ENCODE assay signal across 1 cellular context in the genomic region with DNA sequence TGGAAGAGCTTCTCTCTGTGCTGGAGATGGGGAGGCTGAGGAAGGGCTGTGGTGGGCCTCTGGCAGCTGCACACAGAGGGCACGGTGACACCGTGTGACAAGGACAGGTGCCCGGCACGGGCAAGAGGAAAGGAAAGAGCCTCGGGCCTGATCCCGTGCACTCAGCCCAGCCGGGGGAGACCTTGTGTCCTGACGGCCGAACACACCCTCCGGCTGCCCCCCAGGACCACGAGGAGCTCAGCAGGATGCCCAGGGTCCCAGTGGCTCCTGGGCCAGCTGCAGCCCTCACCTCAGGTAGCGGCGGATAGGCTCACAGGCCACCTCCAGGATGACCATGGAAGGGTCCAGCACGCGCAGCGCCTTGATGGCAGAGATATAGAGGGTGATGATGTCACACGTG.
TF ChIP-seq lines count a peak whose summit lies in the region.

No MANE protein-coding gene starts in this region.

TF ChIP-seq in K562, 482 proteins besides CTCF, POLR2A, EP300 and RAD21:
- peak; percentile 25 for TF ChIP-seq HMGN3 (IDR thresholded peaks at IDR 0.05; ENCODE audit: borderline replicate concordance, extremely low read depth, insufficient read length, low read depth, low read length)
- TF ChIP-seq RBM17 (IDR thresholded peaks at IDR 0.05; ENCODE audit: borderline replicate concordance, low read depth, low read length) = no peak
- TF ChIP-seq, protein P1, sequence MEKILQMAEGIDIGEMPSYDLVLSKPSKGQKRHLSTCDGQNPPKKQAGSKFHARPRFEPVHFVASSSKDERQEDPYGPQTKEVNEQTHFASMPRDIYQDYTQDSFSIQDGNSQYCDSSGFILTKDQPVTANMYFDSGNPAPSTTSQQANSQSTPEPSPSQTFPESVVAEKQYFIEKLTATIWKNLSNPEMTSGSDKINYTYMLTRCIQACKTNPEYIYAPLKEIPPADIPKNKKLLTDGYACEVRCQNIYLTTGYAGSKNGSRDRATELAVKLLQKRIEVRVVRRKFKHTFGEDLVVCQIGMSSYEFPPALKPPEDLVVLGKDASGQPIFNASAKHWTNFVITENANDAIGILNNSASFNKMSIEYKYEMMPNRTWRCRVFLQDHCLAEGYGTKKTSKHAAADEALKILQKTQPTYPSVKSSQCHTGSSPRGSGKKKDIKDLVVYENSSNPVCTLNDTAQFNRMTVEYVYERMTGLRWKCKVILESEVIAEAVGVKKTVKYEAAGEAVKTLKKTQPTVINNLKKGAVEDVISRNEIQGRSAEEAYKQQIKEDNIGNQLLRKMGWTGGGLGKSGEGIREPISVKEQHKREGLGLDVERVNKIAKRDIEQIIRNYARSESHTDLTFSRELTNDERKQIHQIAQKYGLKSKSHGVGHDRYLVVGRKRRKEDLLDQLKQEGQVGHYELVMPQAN (IDR thresholded peaks at IDR 0.05; ENCODE audit: borderline replicate concordance) = no peak
- no peak for TF ChIP-seq FOXK2 (conservative IDR thresholded peaks at IDR 0.05 in 1 of 2, IDR thresholded peaks at IDR 0.05 in 1 of 2; ENCODE audit: low read depth in 2 of 2)
- TF ChIP-seq, protein P2, sequence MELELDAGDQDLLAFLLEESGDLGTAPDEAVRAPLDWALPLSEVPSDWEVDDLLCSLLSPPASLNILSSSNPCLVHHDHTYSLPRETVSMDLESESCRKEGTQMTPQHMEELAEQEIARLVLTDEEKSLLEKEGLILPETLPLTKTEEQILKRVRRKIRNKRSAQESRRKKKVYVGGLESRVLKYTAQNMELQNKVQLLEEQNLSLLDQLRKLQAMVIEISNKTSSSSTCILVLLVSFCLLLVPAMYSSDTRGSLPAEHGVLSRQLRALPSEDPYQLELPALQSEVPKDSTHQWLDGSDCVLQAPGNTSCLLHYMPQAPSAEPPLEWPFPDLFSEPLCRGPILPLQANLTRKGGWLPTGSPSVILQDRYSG (tag; conservative IDR thresholded peaks at IDR 0.05; ENCODE audit: low read depth) = no peak
- TF ChIP-seq RBFOX2 (IDR thresholded peaks at IDR 0.05; ENCODE audit: low read depth, low read length) = 0 out of 2 replicates have a peak, but pooled peaks have one; percentile 8
- TF ChIP-seq TBL1XR1 (IDR thresholded peaks at IDR 0.05; ENCODE audit: low read length in 2 of 2) = no peak
- TF ChIP-seq, protein P3, sequence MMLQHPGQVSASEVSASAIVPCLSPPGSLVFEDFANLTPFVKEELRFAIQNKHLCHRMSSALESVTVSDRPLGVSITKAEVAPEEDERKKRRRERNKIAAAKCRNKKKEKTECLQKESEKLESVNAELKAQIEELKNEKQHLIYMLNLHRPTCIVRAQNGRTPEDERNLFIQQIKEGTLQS (IDR thresholded peaks at IDR 0.05) = 0 out of 2 replicates have a peak, but pooled peaks have one; percentile 13
- TF ChIP-seq, protein P3 (CRISPR knock-in tag; conservative IDR thresholded peaks at IDR 0.05) = no peak
- no peak for TF ChIP-seq KLF1 (tag; IDR thresholded peaks at IDR 0.05)
- TF ChIP-seq, protein P4, sequence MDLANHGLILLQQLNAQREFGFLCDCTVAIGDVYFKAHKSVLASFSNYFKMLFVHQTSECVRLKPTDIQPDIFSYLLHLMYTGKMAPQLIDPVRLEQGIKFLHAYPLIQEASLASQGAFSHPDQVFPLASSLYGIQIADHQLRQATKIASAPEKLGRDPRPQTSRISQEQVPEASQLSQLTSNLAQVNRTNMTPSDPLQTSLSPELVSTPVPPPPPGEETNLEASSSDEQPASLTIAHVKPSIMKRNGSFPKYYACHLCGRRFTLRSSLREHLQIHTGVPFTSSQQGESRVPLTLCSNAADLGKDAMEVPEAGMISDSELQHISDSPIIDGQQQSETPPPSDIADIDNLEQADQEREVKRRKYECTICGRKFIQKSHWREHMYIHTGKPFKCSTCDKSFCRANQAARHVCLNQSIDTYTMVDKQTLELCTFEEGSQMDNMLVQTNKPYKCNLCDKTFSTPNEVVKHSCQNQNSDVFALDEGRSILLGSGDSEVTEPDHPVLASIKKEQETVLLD (IDR thresholded peaks at IDR 0.05) = no peak
- TF ChIP-seq, protein P5, sequence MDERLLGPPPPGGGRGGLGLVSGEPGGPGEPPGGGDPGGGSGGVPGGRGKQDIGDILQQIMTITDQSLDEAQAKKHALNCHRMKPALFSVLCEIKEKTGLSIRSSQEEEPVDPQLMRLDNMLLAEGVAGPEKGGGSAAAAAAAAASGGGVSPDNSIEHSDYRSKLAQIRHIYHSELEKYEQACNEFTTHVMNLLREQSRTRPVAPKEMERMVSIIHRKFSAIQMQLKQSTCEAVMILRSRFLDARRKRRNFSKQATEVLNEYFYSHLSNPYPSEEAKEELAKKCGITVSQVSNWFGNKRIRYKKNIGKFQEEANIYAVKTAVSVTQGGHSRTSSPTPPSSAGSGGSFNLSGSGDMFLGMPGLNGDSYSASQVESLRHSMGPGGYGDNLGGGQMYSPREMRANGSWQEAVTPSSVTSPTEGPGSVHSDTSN (CRISPR knock-in tag; IDR thresholded peaks at IDR 0.05; ENCODE audit: low read depth) = no peak
- TF ChIP-seq, protein P5 (tag; conservative IDR thresholded peaks at IDR 0.05; ENCODE audit: low read depth) = no peak
- no peak for TF ChIP-seq SRF (CRISPR knock-in tag; IDR thresholded peaks at IDR 0.05)
- TF ChIP-seq POLR2B (IDR thresholded peaks at IDR 0.05; ENCODE audit: low read depth, partially characterized antibody) = no peak
- TF ChIP-seq, protein P6, sequence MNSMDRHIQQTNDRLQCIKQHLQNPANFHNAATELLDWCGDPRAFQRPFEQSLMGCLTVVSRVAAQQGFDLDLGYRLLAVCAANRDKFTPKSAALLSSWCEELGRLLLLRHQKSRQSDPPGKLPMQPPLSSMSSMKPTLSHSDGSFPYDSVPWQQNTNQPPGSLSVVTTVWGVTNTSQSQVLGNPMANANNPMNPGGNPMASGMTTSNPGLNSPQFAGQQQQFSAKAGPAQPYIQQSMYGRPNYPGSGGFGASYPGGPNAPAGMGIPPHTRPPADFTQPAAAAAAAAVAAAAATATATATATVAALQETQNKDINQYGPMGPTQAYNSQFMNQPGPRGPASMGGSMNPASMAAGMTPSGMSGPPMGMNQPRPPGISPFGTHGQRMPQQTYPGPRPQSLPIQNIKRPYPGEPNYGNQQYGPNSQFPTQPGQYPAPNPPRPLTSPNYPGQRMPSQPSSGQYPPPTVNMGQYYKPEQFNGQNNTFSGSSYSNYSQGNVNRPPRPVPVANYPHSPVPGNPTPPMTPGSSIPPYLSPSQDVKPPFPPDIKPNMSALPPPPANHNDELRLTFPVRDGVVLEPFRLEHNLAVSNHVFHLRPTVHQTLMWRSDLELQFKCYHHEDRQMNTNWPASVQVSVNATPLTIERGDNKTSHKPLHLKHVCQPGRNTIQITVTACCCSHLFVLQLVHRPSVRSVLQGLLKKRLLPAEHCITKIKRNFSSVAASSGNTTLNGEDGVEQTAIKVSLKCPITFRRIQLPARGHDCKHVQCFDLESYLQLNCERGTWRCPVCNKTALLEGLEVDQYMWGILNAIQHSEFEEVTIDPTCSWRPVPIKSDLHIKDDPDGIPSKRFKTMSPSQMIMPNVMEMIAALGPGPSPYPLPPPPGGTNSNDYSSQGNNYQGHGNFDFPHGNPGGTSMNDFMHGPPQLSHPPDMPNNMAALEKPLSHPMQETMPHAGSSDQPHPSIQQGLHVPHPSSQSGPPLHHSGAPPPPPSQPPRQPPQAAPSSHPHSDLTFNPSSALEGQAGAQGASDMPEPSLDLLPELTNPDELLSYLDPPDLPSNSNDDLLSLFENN (IDR thresholded peaks at IDR 0.05; ENCODE audit: low read depth in 2 of 2, low read length in 2 of 2) = no peak
- TF ChIP-seq, protein P7, sequence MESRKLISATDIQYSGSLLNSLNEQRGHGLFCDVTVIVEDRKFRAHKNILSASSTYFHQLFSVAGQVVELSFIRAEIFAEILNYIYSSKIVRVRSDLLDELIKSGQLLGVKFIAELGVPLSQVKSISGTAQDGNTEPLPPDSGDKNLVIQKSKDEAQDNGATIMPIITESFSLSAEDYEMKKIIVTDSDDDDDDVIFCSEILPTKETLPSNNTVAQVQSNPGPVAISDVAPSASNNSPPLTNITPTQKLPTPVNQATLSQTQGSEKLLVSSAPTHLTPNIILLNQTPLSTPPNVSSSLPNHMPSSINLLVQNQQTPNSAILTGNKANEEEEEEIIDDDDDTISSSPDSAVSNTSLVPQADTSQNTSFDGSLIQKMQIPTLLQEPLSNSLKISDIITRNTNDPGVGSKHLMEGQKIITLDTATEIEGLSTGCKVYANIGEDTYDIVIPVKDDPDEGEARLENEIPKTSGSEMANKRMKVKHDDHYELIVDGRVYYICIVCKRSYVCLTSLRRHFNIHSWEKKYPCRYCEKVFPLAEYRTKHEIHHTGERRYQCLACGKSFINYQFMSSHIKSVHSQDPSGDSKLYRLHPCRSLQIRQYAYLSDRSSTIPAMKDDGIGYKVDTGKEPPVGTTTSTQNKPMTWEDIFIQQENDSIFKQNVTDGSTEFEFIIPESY (CRISPR knock-in tag; IDR thresholded peaks at IDR 0.05) = peak; percentile 58; the same call in 1 of the 2 replicates
- TF ChIP-seq, protein P8, sequence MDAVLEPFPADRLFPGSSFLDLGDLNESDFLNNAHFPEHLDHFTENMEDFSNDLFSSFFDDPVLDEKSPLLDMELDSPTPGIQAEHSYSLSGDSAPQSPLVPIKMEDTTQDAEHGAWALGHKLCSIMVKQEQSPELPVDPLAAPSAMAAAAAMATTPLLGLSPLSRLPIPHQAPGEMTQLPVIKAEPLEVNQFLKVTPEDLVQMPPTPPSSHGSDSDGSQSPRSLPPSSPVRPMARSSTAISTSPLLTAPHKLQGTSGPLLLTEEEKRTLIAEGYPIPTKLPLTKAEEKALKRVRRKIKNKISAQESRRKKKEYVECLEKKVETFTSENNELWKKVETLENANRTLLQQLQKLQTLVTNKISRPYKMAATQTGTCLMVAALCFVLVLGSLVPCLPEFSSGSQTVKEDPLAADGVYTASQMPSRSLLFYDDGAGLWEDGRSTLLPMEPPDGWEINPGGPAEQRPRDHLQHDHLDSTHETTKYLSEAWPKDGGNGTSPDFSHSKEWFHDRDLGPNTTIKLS (IDR thresholded peaks at IDR 0.05; ENCODE audit: borderline replicate concordance, low read depth) = no peak
- TF ChIP-seq ZNF224 (CRISPR knock-in tag; IDR thresholded peaks at IDR 0.05) = no peak
- TF ChIP-seq, protein P9, sequence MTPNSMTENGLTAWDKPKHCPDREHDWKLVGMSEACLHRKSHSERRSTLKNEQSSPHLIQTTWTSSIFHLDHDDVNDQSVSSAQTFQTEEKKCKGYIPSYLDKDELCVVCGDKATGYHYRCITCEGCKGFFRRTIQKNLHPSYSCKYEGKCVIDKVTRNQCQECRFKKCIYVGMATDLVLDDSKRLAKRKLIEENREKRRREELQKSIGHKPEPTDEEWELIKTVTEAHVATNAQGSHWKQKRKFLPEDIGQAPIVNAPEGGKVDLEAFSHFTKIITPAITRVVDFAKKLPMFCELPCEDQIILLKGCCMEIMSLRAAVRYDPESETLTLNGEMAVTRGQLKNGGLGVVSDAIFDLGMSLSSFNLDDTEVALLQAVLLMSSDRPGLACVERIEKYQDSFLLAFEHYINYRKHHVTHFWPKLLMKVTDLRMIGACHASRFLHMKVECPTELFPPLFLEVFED (CRISPR knock-in tag; conservative IDR thresholded peaks at IDR 0.05) = no peak
- TF ChIP-seq, protein P10, sequence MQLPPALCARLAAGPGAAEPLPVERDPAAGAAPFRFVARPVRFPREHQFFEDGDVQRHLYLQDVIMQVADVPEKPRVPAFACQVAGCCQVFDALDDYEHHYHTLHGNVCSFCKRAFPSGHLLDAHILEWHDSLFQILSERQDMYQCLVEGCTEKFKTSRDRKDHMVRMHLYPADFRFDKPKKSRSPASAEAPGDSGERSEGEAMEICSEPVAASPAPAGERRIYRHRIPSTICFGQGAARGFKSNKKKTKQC (CRISPR knock-in tag; IDR thresholded peaks at IDR 0.05) = no peak
- TF ChIP-seq, protein P11, sequence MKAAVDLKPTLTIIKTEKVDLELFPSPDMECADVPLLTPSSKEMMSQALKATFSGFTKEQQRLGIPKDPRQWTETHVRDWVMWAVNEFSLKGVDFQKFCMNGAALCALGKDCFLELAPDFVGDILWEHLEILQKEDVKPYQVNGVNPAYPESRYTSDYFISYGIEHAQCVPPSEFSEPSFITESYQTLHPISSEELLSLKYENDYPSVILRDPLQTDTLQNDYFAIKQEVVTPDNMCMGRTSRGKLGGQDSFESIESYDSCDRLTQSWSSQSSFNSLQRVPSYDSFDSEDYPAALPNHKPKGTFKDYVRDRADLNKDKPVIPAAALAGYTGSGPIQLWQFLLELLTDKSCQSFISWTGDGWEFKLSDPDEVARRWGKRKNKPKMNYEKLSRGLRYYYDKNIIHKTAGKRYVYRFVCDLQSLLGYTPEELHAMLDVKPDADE (conservative IDR thresholded peaks at IDR 0.05; ENCODE audit: control insufficient read depth, low read depth, low read length) = no peak
- no peak for TF ChIP-seq WHSC1 (IDR thresholded peaks at IDR 0.05; ENCODE audit: low read length)
- TF ChIP-seq FOXJ2 (tag; IDR thresholded peaks at IDR 0.05) = no peak
